Comparison of ENCODE assay signal across 28 cellular contexts in the genomic region with DNA sequence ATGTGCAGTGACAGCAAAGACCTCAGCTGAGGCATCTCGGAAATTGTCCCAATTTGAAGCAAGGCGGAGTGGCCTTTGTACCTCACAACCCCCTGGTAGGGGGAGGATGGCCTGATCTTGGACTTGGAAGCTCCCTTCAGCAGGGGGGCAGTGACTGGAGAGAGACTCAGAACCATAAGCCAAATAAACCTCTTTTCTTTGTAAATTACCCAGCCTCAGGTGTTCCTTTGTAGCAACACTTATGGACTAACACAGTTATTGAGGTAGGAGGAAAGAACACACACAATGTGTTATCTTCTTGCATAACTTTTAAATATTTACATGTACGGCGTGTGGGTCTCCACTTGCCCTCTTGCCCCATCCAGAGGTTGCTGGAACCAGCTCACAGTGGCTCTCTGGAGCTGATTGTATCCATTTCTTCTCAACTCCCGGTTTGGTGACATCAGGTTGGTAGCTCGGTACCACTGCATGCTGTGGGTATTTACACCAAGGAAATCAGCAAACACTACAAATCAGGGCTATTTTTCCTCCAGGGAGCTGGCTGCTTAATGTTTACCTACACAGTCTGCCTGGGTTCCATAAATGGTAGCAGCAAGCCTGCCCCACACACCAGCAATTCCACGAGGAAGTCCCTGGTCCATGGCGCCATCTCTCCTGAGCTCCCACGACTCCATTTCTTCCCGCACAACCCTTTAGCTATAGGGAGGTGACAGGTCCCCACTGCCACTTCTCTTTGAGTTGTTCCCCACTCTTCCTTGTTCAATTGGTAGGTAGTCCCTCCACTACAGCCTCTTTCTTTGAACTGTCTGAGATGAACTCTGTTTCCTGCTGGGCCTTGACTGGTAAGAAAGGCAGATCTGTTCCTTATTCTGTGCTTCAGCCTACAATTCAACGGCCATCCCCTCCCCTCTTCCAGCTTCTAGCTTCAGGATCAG.
"Had no signal": no experiment of that assay in that cellular context is flagged by ENCODE, and none has a peak within 500 bp of the region (broad histone marks: within the 10 kb centered on the region; RNA-seq: fewer than 3 reads in every experiment).

No MANE protein-coding gene starts in this region.

- FAIRE-seq: endothelial cell of umbilical vein, islet of Langerhans had no signal

- H3K36me3 ChIP-seq: esophagus muscularis mucosa, gastroesophageal sphincter, heart right ventricle, left ventricle myocardium inferior, lower lobe of right lung, ovary, spleen, stomach, thyroid gland had no signal

- H3K9me3 ChIP-seq: esophagus muscularis mucosa, gastroesophageal sphincter, heart right ventricle, left ventricle myocardium inferior, lower lobe of right lung, ovary, psoas muscle, spleen, stomach, thyroid gland had no signal

- H3K27me3 ChIP-seq: esophagus muscularis mucosa, foreskin keratinocyte, gastroesophageal sphincter, heart right ventricle, ovary, spleen, stomach, thyroid gland had no signal

- H3K4me3 Mint-ChIP-seq: naive thymus-derived CD8-positive, alpha-beta T cell had no signal

- DNase-seq: dermis blood vessel endothelial cell; effector memory CD4-positive, alpha-beta T cell; foreskin keratinocyte; glutamatergic neuron; heart right ventricle; hippocampal formation; left cardiac atrium; left ventricle myocardium inferior; lower lobe of right lung; naive thymus-derived CD8-positive, alpha-beta T cell; occipital lobe; ovary; posterior cingulate gyrus; psoas muscle; right cardiac atrium; spleen; stimulated activated CD4-positive, alpha-beta T cell treated with anti-CD3 and anti-CD28 coated beads, Interleukin-15, amount 100 ng/mL, for 24 hours; stimulated activated CD4-positive, alpha-beta T cell treated with anti-CD3 and anti-CD28 coated beads, Interleukin-2, amount 100 ng/mL, for 48 hours; stimulated activated naive CD4-positive, alpha-beta T cell treated with Interleukin-2 at 50 U/mL for 16 hours; stomach; thyroid gland; trophoblast cell had no signal

- H3K27ac ChIP-seq: coronary artery, esophagus muscularis mucosa, foreskin keratinocyte, gastroesophageal sphincter, heart right ventricle, left ventricle myocardium inferior, lower lobe of right lung, ovary, psoas muscle, skin epidermis, spleen, stomach, thyroid gland had no signal

- H3K4me3 ChIP-seq: coronary artery, esophagus muscularis mucosa, gastroesophageal sphincter, heart right ventricle, left ventricle myocardium inferior, lower lobe of right lung, ovary, psoas muscle, skin epidermis, spleen, stomach, thyroid gland had no signal

- ATAC-seq: foreskin keratinocyte; gastroesophageal sphincter; heart right ventricle; left cardiac atrium; lower lobe of right lung; naive thymus-derived CD8-positive, alpha-beta T cell; psoas muscle; right cardiac atrium had no signal

- H3K36me3 Mint-ChIP-seq: naive thymus-derived CD8-positive, alpha-beta T cell had no signal

- H3K27ac Mint-ChIP-seq: naive thymus-derived CD8-positive, alpha-beta T cell had no signal

- H3K4me1 Mint-ChIP-seq: naive thymus-derived CD8-positive, alpha-beta T cell had no signal

- H3K4me1 ChIP-seq: foreskin keratinocyte, heart right ventricle, lower lobe of right lung, psoas muscle, spleen, stomach had no signal
